Comparison of ENCODE assay signal across 16 cellular contexts in genomic region chr22:38730411-38730871, GRCh38. TPM values are rescaled to one million over a fixed set of nuclear protein-coding genes. Genes with fewer than 3 reads are reported as not detected.
DNase-seq lines count a peak whose midpoint lies in the region; ATAC-seq and TF ChIP-seq lines count a peak whose summit lies in the region.
"Had no signal": no experiment of that assay in that cellular context is flagged by ENCODE, and none has a peak within 500 bp of the region (broad histone marks: within the 10 kb centered on the region; RNA-seq: fewer than 3 reads in every experiment).

No MANE protein-coding gene starts in this region.

- no peak for TF ChIP-seq CTCF in activated CD8-positive, alpha-beta T cell treated with anti-CD3 and anti-CD28 coated beads for 36 hours (IDR thresholded peaks at IDR 0.05)
- TF ChIP-seq CTCF in HEK293 (tag by site-specific recombination; IDR thresholded peaks at IDR 0.05), result no peak

- H3K4me3 Mint-ChIP-seq in activated CD8-positive, alpha-beta T cell treated with anti-CD3 and anti-CD28 coated beads, Interleukin-2, amount 10 ng/mL, durations not matched to agents 7 days and 5 days, result no peak overlapping the region
- H3K4me3 Mint-ChIP-seq in activated CD8-positive, alpha-beta T cell treated with anti-CD3 and anti-CD28 coated beads for 36 hours, result no peak overlapping the region
- H3K4me3 Mint-ChIP-seq: activated CD8-positive, alpha-beta memory T cell treated with anti-CD3 and anti-CD28 coated beads, Interleukin-2, amount 10 ng/mL, durations not matched to agents 7 days and 5 days; neural progenitor cell; stimulated activated naive CD8-positive, alpha-beta T cell treated with anti-CD3 and anti-CD28 coated beads, Interleukin-15, Interleukin-2, amounts not matched to agents 100 ng/mL and 50 ng/mL, for 24 hours had no signal

- no peaks in the 10 kb centered on the region for H3K27me3 Mint-ChIP-seq in activated CD8-positive, alpha-beta T cell treated with anti-CD3 and anti-CD28 coated beads, Interleukin-2, amount 10 ng/mL, durations not matched to agents 7 days and 5 days (ENCODE audit: low read depth)
- H3K27me3 Mint-ChIP-seq in activated CD8-positive, alpha-beta T cell treated with anti-CD3 and anti-CD28 coated beads for 36 hours, result no peaks in the 10 kb centered on the region
- H3K27me3 Mint-ChIP-seq: activated CD8-positive, alpha-beta memory T cell treated with anti-CD3 and anti-CD28 coated beads, Interleukin-2, amount 10 ng/mL, durations not matched to agents 7 days and 5 days; stimulated activated naive CD8-positive, alpha-beta T cell treated with anti-CD3 and anti-CD28 coated beads, Interleukin-15, Interleukin-2, amounts not matched to agents 100 ng/mL and 50 ng/mL, for 24 hours had no signal

- H3K27ac Mint-ChIP-seq in activated CD8-positive, alpha-beta T cell treated with anti-CD3 and anti-CD28 coated beads, Interleukin-2, amount 10 ng/mL, durations not matched to agents 7 days and 5 days, result peak overlapping the region; percentile 68
- H3K27ac Mint-ChIP-seq in activated CD8-positive, alpha-beta T cell treated with anti-CD3 and anti-CD28 coated beads for 36 hours, result no peak overlapping the region
- H3K27ac Mint-ChIP-seq: neural progenitor cell; stimulated activated naive CD8-positive, alpha-beta T cell treated with anti-CD3 and anti-CD28 coated beads, Interleukin-15, Interleukin-2, amounts not matched to agents 100 ng/mL and 50 ng/mL, for 24 hours had no signal

- POLR2A ChIA-PET in activated CD8-positive, alpha-beta T cell treated with anti-CD3 and anti-CD28 coated beads, Interleukin-2, amount 10 ng/mL, durations not matched to agents 7 days and 5 days (lab: Charles Lee), result interaction anchor here (1.1 to 16.4 kb wide), 4 partner anchors 6 to 23 kb away, joined by 5 to 307 read pairs (median 23); partner anchors contain the start of gene SUN2
- POLR2A ChIA-PET in activated CD8-positive, alpha-beta T cell treated with anti-CD3 and anti-CD28 coated beads for 36 hours (lab: Charles Lee), result interaction anchor here (2.4 to 41.0 kb wide), 3 partner anchors 7 to 30 kb away, joined by 6 to 905 read pairs (median 905); partner anchors contain the start of genes GTPBP1, JOSD1 and SUN2
- POLR2A ChIA-PET in HEK293 (lab: Yijun Ruan, JAX), result no interaction called here

- H3K4me3 ChIP-seq in HEK293 (ENCODE audit: low read depth, low read length), result no peak overlapping the region
- H3K4me3 ChIP-seq: heart right ventricle, neural progenitor cell, uterus had no signal

- no peaks in the 10 kb centered on the region for H3K4me1 ChIP-seq in HEK293 (ENCODE audit: control insufficient read depth, insufficient read depth, low read length)
- H3K4me1 ChIP-seq: neural progenitor cell, uterus had no signal

- H3K9me3 ChIP-seq in HEK293 (ENCODE audit: control insufficient read depth, insufficient read depth, low read depth, low read length), result no peaks in the 10 kb centered on the region
- H3K9me3 ChIP-seq: heart right ventricle, uterus had no signal

- CTCF ChIA-PET in activated CD8-positive, alpha-beta T cell treated with anti-CD3 and anti-CD28 coated beads, Interleukin-2, amount 10 ng/mL, durations not matched to agents 7 days and 5 days (lab: Charles Lee), result no interaction called here
- CTCF ChIA-PET in activated CD8-positive, alpha-beta T cell treated with anti-CD3 and anti-CD28 coated beads for 36 hours (lab: Charles Lee), result interaction anchor here (1.5 kb wide), 1 partner anchor 38 kb away, joined by 4 read pairs; no protein-coding TSS in a partner anchor
- CTCF ChIA-PET in HEK293 (lab: Yijun Ruan, JAX), result interaction anchor here (0.7 to 0.9 kb wide), 2 partner anchors 15 to 16 kb away, joined by 3 read pairs; no protein-coding TSS in a partner anchor

- no peaks in the 10 kb centered on the region for H3K9me3 Mint-ChIP-seq in activated CD8-positive, alpha-beta T cell treated with anti-CD3 and anti-CD28 coated beads, Interleukin-2, amount 10 ng/mL, durations not matched to agents 7 days and 5 days (ENCODE audit: insufficient read depth)
- no peaks in the 10 kb centered on the region for H3K9me3 Mint-ChIP-seq in activated CD8-positive, alpha-beta T cell treated with anti-CD3 and anti-CD28 coated beads for 36 hours
- H3K9me3 Mint-ChIP-seq: neural progenitor cell; stimulated activated naive CD8-positive, alpha-beta T cell treated with anti-CD3 and anti-CD28 coated beads, Interleukin-15, Interleukin-2, amounts not matched to agents 100 ng/mL and 50 ng/mL, for 24 hours had no signal

- peaks cover 17 to 96% of the 10 kb centered on the region in 2 experiments for H3K36me3 ChIP-seq in HEK293 (ENCODE audit: control insufficient read depth in 2 of 2, insufficient read depth in 1 of 2, low read length in 2 of 2)
- H3K36me3 ChIP-seq: neural progenitor cell, uterus had no signal

- H3K27ac ChIP-seq in HEK293 (ENCODE audit: extremely low read depth, low read depth, low read length) (no peak overlapping the region), caudate nucleus (ENCODE audit: low read depth, low read length) (peak overlapping the region; percentile 99)
- H3K27ac ChIP-seq: heart right ventricle, neural progenitor cell, uterus, WERI-Rb-1 had no signal

- H3K4me1 Mint-ChIP-seq in activated CD8-positive, alpha-beta T cell treated with anti-CD3 and anti-CD28 coated beads, Interleukin-2, amount 10 ng/mL, durations not matched to agents 7 days and 5 days (ENCODE audit: low read depth), result peaks cover 19% of the 10 kb centered on the region
- peaks cover 15% of the 10 kb centered on the region for H3K4me1 Mint-ChIP-seq in activated CD8-positive, alpha-beta T cell treated with anti-CD3 and anti-CD28 coated beads for 36 hours (ENCODE audit: low read depth)
- H3K4me1 Mint-ChIP-seq: neural progenitor cell had no signal

- no peak for ATAC-seq in activated CD8-positive, alpha-beta T cell treated with anti-CD3 and anti-CD28 coated beads, Interleukin-2, amount 10 ng/mL, durations not matched to agents 7 days and 5 days
- ATAC-seq in activated CD8-positive, alpha-beta T cell treated with anti-CD3 and anti-CD28 coated beads for 36 hours, result no peak
- ATAC-seq in HG03469 (IDR thresholded peaks at IDR 0.05; ENCODE audit: unreplicated experiment), result no peak
- ATAC-seq in HG03025 (IDR thresholded peaks at IDR 0.05; ENCODE audit: low FRiP score, unreplicated experiment), result no peak
- ATAC-seq: activated CD8-positive, alpha-beta memory T cell treated with anti-CD3 and anti-CD28 coated beads, Interleukin-2, amount 10 ng/mL, durations not matched to agents 7 days and 5 days; heart right ventricle had no signal

- intact Hi-C loops in activated CD8-positive, alpha-beta T cell treated with anti-CD3 and anti-CD28 coated beads for 36 hours (cut with micrococcal nuclease), result no loop called here
- intact Hi-C loops in posterior vena cava (cut with DNase I), result no loop called here

- DNase-seq in activated CD8-positive, alpha-beta T cell treated with anti-CD3 and anti-CD28 coated beads, Interleukin-2, amount 10 ng/mL, durations not matched to agents 7 days and 5 days, result no peak
- DNase-seq in activated CD8-positive, alpha-beta T cell treated with anti-CD3 and anti-CD28 coated beads for 36 hours, result no peak
- DNase-seq in caudate nucleus (lab: John Stamatoyannopoulos, UW) (no peak), posterior vena cava (ENCODE audit: low spot score) (peak; percentile 65), EL (no peak)
- DNase-seq: activated CD8-positive, alpha-beta memory T cell treated with anti-CD3 and anti-CD28 coated beads, Interleukin-2, amount 10 ng/mL, durations not matched to agents 7 days and 5 days; heart right ventricle; NCI-H187 treated with DMSO at 0.1 percent for 48 hours; RPMI8226; uterus; WERI-Rb-1 had no signal

- H3K36me3 Mint-ChIP-seq in activated CD8-positive, alpha-beta T cell treated with anti-CD3 and anti-CD28 coated beads, Interleukin-2, amount 10 ng/mL, durations not matched to agents 7 days and 5 days (ENCODE audit: low read depth), result peaks cover 69% of the 10 kb centered on the region
- H3K36me3 Mint-ChIP-seq in activated CD8-positive, alpha-beta T cell treated with anti-CD3 and anti-CD28 coated beads for 36 hours (ENCODE audit: low read depth), result peaks cover 43% of the 10 kb centered on the region

TF ChIP-seq in HEK293, 187 proteins besides CTCF, POLR2A, EP300 and RAD21:
- TF ChIP-seq GLIS2 (tag by site-specific recombination; IDR thresholded peaks at IDR 0.05) (0 out of 2 replicates have a peak, but pooled peaks have one; percentile 25), SCRT1 (tag by site-specific recombination; IDR thresholded peaks at IDR 0.05; ENCODE audit: borderline replicate concordance) (no peak)

RNA-seq across cellular contexts. Expression of gene GTPBP1, which starts 24.7 kb away (rescaled TPM):
- total RNA-seq in activated CD8-positive, alpha-beta T cell treated with anti-CD3 and anti-CD28 coated beads, Interleukin-2, amount 10 ng/mL, durations not matched to agents 7 days and 5 days, result 10 to 100 TPM; 71.8 to 73.9 TPM
- total RNA-seq in activated CD8-positive, alpha-beta T cell treated with anti-CD3 and anti-CD28 coated beads for 36 hours, result 10 to 100 TPM; 93.3 to 97.6 TPM
- 10 to 100 TPM; 29.8 to 34.3 TPM for total RNA-seq in posterior vena cava

RNA-seq across cellular contexts. Expression of gene SUN2, which starts 25.4 kb away (rescaled TPM):
- 100 to 1,000 TPM; 481 to 482 TPM for total RNA-seq in activated CD8-positive, alpha-beta T cell treated with anti-CD3 and anti-CD28 coated beads, Interleukin-2, amount 10 ng/mL, durations not matched to agents 7 days and 5 days
- total RNA-seq in activated CD8-positive, alpha-beta T cell treated with anti-CD3 and anti-CD28 coated beads for 36 hours, result 100 to 1,000 TPM; 101 to 107 TPM
- total RNA-seq in posterior vena cava, result 100 to 1,000 TPM; 229 to 246 TPM

RNA-seq across cellular contexts. Expression of gene JOSD1, which starts 29.7 kb away (rescaled TPM):
- total RNA-seq in activated CD8-positive, alpha-beta T cell treated with anti-CD3 and anti-CD28 coated beads, Interleukin-2, amount 10 ng/mL, durations not matched to agents 7 days and 5 days, result 10 to 100 TPM; 60.0 to 63.7 TPM
- 10 to 100 TPM; 84.7 to 88.1 TPM for total RNA-seq in activated CD8-positive, alpha-beta T cell treated with anti-CD3 and anti-CD28 coated beads for 36 hours
- 10 to 100 TPM; 45.0 to 48.3 TPM for total RNA-seq in posterior vena cava

RNA-seq across cellular contexts. Expression of gene TOMM22, which starts 48.7 kb away (rescaled TPM):
- 10 to 100 TPM; 91.3 to 98.7 TPM for total RNA-seq in activated CD8-positive, alpha-beta T cell treated with anti-CD3 and anti-CD28 coated beads, Interleukin-2, amount 10 ng/mL, durations not matched to agents 7 days and 5 days
- total RNA-seq in activated CD8-positive, alpha-beta T cell treated with anti-CD3 and anti-CD28 coated beads for 36 hours, result 100 to 1,000 TPM; 155 to 158 TPM
- total RNA-seq in posterior vena cava, result 10 to 100 TPM; 40.7 to 42.8 TPM
